In genomic region chr12:55723516-55724225, GRCh38 we compare ENCODE assay signal across 1 cellular context.
TF ChIP-seq lines count a peak whose summit lies in the region.

No MANE protein-coding gene starts in this region.

TF ChIP-seq in HEK293, 187 proteins besides CTCF, POLR2A, EP300 and RAD21 (continued from another document):
- no peak for TF ChIP-seq SETDB1 (IDR thresholded peaks at IDR 0.05; ENCODE audit: insufficient read length, low read length)
- no peak for TF ChIP-seq ZNF391 (tag by site-specific recombination; IDR thresholded peaks at IDR 0.05; ENCODE audit: borderline replicate concordance, low read depth)
- TF ChIP-seq, protein P1, sequence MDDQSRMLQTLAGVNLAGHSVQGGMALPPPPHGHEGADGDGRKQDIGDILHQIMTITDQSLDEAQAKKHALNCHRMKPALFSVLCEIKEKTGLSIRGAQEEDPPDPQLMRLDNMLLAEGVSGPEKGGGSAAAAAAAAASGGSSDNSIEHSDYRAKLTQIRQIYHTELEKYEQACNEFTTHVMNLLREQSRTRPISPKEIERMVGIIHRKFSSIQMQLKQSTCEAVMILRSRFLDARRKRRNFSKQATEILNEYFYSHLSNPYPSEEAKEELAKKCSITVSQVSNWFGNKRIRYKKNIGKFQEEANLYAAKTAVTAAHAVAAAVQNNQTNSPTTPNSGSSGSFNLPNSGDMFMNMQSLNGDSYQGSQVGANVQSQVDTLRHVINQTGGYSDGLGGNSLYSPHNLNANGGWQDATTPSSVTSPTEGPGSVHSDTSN (CRISPR knock-in tag; IDR thresholded peaks at IDR 0.05): no peak
- TF ChIP-seq ZNF701 (tag by site-specific recombination; IDR thresholded peaks at IDR 0.05): no peak
- peak; percentile 23; the same call in 1 of the 2 replicates for TF ChIP-seq GLIS2 (tag by site-specific recombination; IDR thresholded peaks at IDR 0.05)
- no peak for TF ChIP-seq ZNF354C (tag by site-specific recombination; IDR thresholded peaks at IDR 0.05; ENCODE audit: borderline replicate concordance, low read depth)
- TF ChIP-seq REPIN1 (tag by site-specific recombination; IDR thresholded peaks at IDR 0.05; ENCODE audit: low read depth): no peak
- no peak for TF ChIP-seq ZNF654 (tag by site-specific recombination; IDR thresholded peaks at IDR 0.05; ENCODE audit: low read depth)
- TF ChIP-seq ZFP3 (tag by site-specific recombination; IDR thresholded peaks at IDR 0.05; ENCODE audit: low read depth): no peak
